8 cellular contexts compared by ENCODE assay signal in the genomic region with DNA sequence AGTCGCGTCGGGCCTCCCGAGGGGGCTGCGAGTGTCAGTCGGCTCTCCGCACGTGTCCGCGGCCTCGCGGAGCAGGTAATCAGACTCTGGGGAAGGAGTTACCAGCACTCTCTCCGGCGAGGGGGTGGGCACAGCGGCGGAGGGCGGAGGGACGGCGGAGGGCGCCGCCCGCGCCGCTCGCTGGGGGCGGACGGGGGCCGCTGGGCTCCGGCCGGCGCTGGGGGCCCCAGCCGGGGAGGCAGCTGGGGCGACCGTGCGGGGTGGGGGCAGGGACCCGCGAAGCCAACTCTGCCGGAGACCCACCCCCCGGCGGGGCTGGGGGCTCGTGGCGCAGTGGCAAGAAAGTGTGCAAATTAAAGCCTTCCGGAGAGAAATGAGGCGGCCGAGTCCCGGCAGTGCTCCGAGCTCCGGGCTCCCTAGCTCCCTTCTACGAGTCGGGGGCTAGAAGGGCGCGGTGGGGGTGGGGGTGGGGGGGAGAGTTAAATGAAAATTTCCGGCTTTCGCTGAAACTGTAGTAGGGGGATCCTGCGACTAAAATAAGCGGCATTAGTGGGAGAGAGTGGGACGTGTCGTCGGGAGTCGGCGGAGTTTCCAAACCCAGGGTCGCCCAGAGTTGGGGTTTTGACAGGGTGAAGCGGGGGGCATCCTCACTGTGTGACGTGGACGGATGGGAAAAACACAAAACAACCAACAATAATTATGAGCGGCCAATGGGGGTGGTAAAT. TPM values are rescaled to one million over a fixed set of nuclear protein-coding genes. Genes with fewer than 3 reads are reported as not detected.
DNase-seq lines count a peak whose midpoint lies in the region; ATAC-seq and TF ChIP-seq lines count a peak whose summit lies in the region.

A gene (minus strand): TSS at position 85 of the 725 bp plus-strand sequence. CDS start 3,250 bp downstream, outside the sequence.

- peak within 1 kb of the TSS; percentile 81 for H3K56ac ChIP-seq in IMR-90 (ENCODE audit: extremely low read depth, insufficient read depth, low read length)

- H4K20me1 ChIP-seq in IMR-90 (ENCODE audit: insufficient read depth, low read length), result peaks cover 14% of the 10 kb centered on the region

- H2BK20ac ChIP-seq in IMR-90 (ENCODE audit: low read depth, low read length), result peak within 1 kb of the TSS; percentile 23

- H3K4me1 ChIP-seq in CD8-positive, alpha-beta memory T cell (ENCODE audit: insufficient read depth, low read length), result peaks cover 13% of the 10 kb centered on the region
- H3K4me1 ChIP-seq in IMR-90 (ENCODE audit: control insufficient read depth, insufficient read depth, low read length) (peaks cover 3% of the 10 kb centered on the region; the same call in 1 of the 2 replicates), body of pancreas (peaks cover 7% of the 10 kb centered on the region), spleen (peaks cover 5 to 43% (median 19%) of the 10 kb centered on the region in 6 donors)

- dilution Hi-C loops in IMR-90 (cut with HindIII; ENCODE audit: low sequenced_read_pairs, unreplicated experiment), result no loop called here

- CTCF ChIA-PET in CD8-positive, alpha-beta memory T cell (lab: Charles Lee), result interaction anchor here (1.0 to 2.9 kb wide), 4 partner anchors 19 to 308 kb away, joined by 3 to 12 read pairs (median 4); a partner anchor contains a TSS
- CTCF ChIA-PET in IMR-90 (lab: Yijun Ruan, JAX), result interaction anchor here (0.6 kb wide), 1 partner anchor 227 kb away, joined by 3 read pairs; no protein-coding TSS in a partner anchor

- H3K27me3 ChIP-seq in CD8-positive, alpha-beta memory T cell (ENCODE audit: insufficient read depth, low read length, poor library complexity, severe bottlenecking), result no peaks in the 10 kb centered on the region
- H3K27me3 ChIP-seq in IMR-90 (ENCODE audit: control insufficient read depth, insufficient read depth, low read length), result no peaks in the 10 kb centered on the region
- H3K27me3 ChIP-seq in body of pancreas, result no peaks in the 10 kb centered on the region
- H3K27me3 ChIP-seq in spleen (replicated peaks in 1 of 7), result peaks cover 0 to 6% (median 0%) of the 10 kb centered on the region in 7 donors

- no TSS peak for BruUV-seq in IMR-90 (replicated peaks; lab: Mats Ljungman, UMichigan)

- peak; percentile 61 for ATAC-seq in IMR-90 (ENCODE audit: low read depth)
- peak; percentile 49 for ATAC-seq in body of pancreas

- peaks cover 0 to 13% of the 10 kb centered on the region in 2 experiments; a peak in 2 of 4 replicates for H3K79me1 ChIP-seq in IMR-90 (ENCODE audit: low read depth in 1 of 2, low read length in 2 of 2)

- H2BK5ac ChIP-seq in IMR-90 (ENCODE audit: low read depth, low read length, poor library complexity, severe bottlenecking), result peak within 1 kb of the TSS; percentile 93

- peak; percentile 67 for TF ChIP-seq POLR2A in IMR-90 (IDR thresholded peaks at IDR 0.05; ENCODE audit: low read depth, low read length)
- TF ChIP-seq POLR2A in body of pancreas (IDR thresholded peaks at IDR 0.05), result peak in 2 of 3 donors; percentile 14 to 34
- TF ChIP-seq POLR2A in spleen (IDR thresholded peaks at IDR 0.05), result no peak

- in situ Hi-C loops in IMR-90 (cut with MboI; ENCODE audit: low sequenced_read_pairs), result no loop called here

- peak within 1 kb of the TSS; percentile 98 for H3K9ac ChIP-seq in IMR-90 (ENCODE audit: low read depth, low read length)

- H3K27ac ChIP-seq in CD8-positive, alpha-beta memory T cell (ENCODE audit: low read depth, low read length), result peak within 1 kb of the TSS; percentile 73
- peak within 1 kb of the TSS; percentile 98 for H3K27ac ChIP-seq in IMR-90 (ENCODE audit: insufficient read depth, low read length)
- peak within 1 kb of the TSS; percentile 82 to 90 (median 85) for H3K27ac ChIP-seq in body of pancreas
- H3K27ac ChIP-seq in spleen, result peak within 1 kb of the TSS; percentile 78 to 91 (median 86)

- H3K9me3 Mint-ChIP-seq in CD8-positive, alpha-beta memory T cell, result peaks cover 0 to 2% (median 0%) of the 10 kb centered on the region in 5 donors

- peak within 1 kb of the TSS; percentile 90 for H3K14ac ChIP-seq in IMR-90 (replicated peaks; ENCODE audit: low read depth, low read length)

- peak within 1 kb of the TSS; percentile 93 for H2AK5ac ChIP-seq in IMR-90 (ENCODE audit: low read depth, low read length)

- H3K9me3 ChIP-seq in CD8-positive, alpha-beta memory T cell (ENCODE audit: low read length), result no peaks in the 10 kb centered on the region
- H3K9me3 ChIP-seq in IMR-90 (ENCODE audit: control insufficient read depth, insufficient read depth, low read length) (no peaks in the 10 kb centered on the region), body of pancreas (no peaks in the 10 kb centered on the region), spleen (no peaks in the 10 kb centered on the region)

- peak within 1 kb of the TSS; percentile 81 for H3K4me3 ChIP-seq in CD8-positive, alpha-beta memory T cell (ENCODE audit: low read length)
- peak within 1 kb of the TSS; percentile 98 for H3K4me3 ChIP-seq in IMR-90 (ENCODE audit: insufficient read depth, low read depth, low read length)
- peak within 1 kb of the TSS; percentile 78 to 88 for H3K4me3 ChIP-seq in body of pancreas
- peak within 1 kb of the TSS; percentile 67 to 95 (median 82) for H3K4me3 ChIP-seq in spleen

- peaks cover 0 to 29% (median 0%) of the 10 kb centered on the region in 3 donors for H3K36me3 Mint-ChIP-seq in CD8-positive, alpha-beta memory T cell

- H3K9me1 ChIP-seq in IMR-90 (ENCODE audit: insufficient read depth, low read length), result no peaks in the 10 kb centered on the region

- peak within 1 kb of the TSS; percentile 87 for H3K23ac ChIP-seq in IMR-90 (ENCODE audit: low read depth, low read length)

- H3K27ac Mint-ChIP-seq in CD8-positive, alpha-beta memory T cell, result peak within 1 kb of the TSS; percentile 90 to 97 (median 92)

- peak within 1 kb of the TSS; percentile 95 for H3K18ac ChIP-seq in IMR-90 (ENCODE audit: low read depth, low read length)

- H2BK15ac ChIP-seq in IMR-90 (ENCODE audit: low read depth, low read length), result peak within 1 kb of the TSS; percentile 84

- peak within 1 kb of the TSS; percentile 98 for H2AK9ac ChIP-seq in IMR-90 (replicated peaks; ENCODE audit: low read depth, low read length, poor library complexity)

- DNase-seq in CD8-positive, alpha-beta memory T cell, result peak; percentile 55 to 83 (median 59)
- DNase-seq in GM20000 (ENCODE audit: low spot score) (peak; percentile 89), IMR-90 (peak; percentile 70), T1000 (lab: John Stamatoyannopoulos, UW) (peak; percentile 12), body of pancreas (peak; percentile 69 to 77 (median 71)), iPS-NIHi11 (ENCODE audit: low spot score) (peak; percentile 73), spleen (peak; percentile 92), NCI-H2081 treated with DMSO at 0.1 percent for 48 hours (lab: John Stamatoyannopoulos, UW) (no peak)

- peak within 1 kb of the TSS; percentile 82 to 94 for H4K8ac ChIP-seq in IMR-90 (ENCODE audit: low read depth in 2 of 2, low read length in 2 of 2)

- TF ChIP-seq CTCF in GM20000 (IDR thresholded peaks at IDR 0.05; ENCODE audit: extremely low read depth, missing control alignments) (no peak), IMR-90 (conservative IDR thresholded peaks at IDR 0.05; ENCODE audit: low read depth, low read length) (no peak), body of pancreas (IDR thresholded peaks at IDR 0.05) (no peak), spleen (IDR thresholded peaks at IDR 0.05 in 8 of 11, conservative IDR thresholded peaks at IDR 0.05 in 3 of 11) (no peak)

- H4K5ac ChIP-seq in IMR-90 (ENCODE audit: low read depth, low read length), result peak within 1 kb of the TSS; percentile 93

- POLR2A ChIA-PET in CD8-positive, alpha-beta memory T cell (lab: Charles Lee), result interaction anchor here (0.8 kb wide), 1 partner anchor 159 kb away, joined by 6 read pairs; no protein-coding TSS in a partner anchor
- POLR2A ChIA-PET in IMR-90 (lab: Charles Lee; ENCODE audit: unreplicated experiment), result interaction anchor here (0.5 to 1.2 kb wide), 6 partner anchors 150 to 308 kb away, joined by 3 to 14 read pairs (median 5); a partner anchor contains a TSS

- 0% methylated on average over 8 of the region's 66 CpGs; no CpG with 5 or more reads in 1 of the 2 experiments for WGBS in IMR-90 (ENCODE audit: extremely low coverage in 2 of 2, insufficient read length in 1 of 2), 2 experiments
- 0 to 1% methylated on average over 24 to 58 of the region's 66 CpGs for WGBS in body of pancreas, 2 donors
- WGBS in spleen, 5 donors, result 1% methylated on average over 32 to 66 of the region's 66 CpGs

- peak within 1 kb of the TSS; percentile 96 for H3K4ac ChIP-seq in IMR-90 (ENCODE audit: low read depth, low read length)

- H3K36me3 ChIP-seq in CD8-positive, alpha-beta memory T cell (ENCODE audit: insufficient read depth, low read length), result no peaks in the 10 kb centered on the region
- peaks cover 7% of the 10 kb centered on the region for H3K36me3 ChIP-seq in IMR-90 (ENCODE audit: control insufficient read depth, insufficient read depth, low read length)
- H3K36me3 ChIP-seq in body of pancreas (replicated peaks in 1 of 2; ENCODE audit: insufficient read depth in 1 of 2, low read depth in 2 of 2), result no peaks in the 10 kb centered on the region
- H3K36me3 ChIP-seq in spleen, result no peaks in the 10 kb centered on the region

- peak within 1 kb of the TSS; percentile 79 for H2BK120ac ChIP-seq in IMR-90 (ENCODE audit: low read depth, low read length)

- intact Hi-C loops in IMR-90 (cut with micrococcal nuclease) (no loop called here), body of pancreas (cut with DNase I) (loop anchor here (10.0 kb wide), 2 partner anchors 142 to 212 kb away; no protein-coding TSS in a partner anchor), spleen (cut with DNase I; ENCODE audit: low total_unique reads) (loop anchor here (10.0 kb wide), 2 partner anchors 142 to 212 kb away; no protein-coding TSS in a partner anchor)

- peak within 1 kb of the TSS; percentile 97 for H3K4me2 ChIP-seq in IMR-90 (ENCODE audit: low read depth, low read length)

- 0 out of 2 replicates have a peak, but pooled peaks have one; percentile 2 for TF ChIP-seq RAD21 in IMR-90 (IDR thresholded peaks at IDR 0.05; ENCODE audit: low read length)

- H4K91ac ChIP-seq in IMR-90 (ENCODE audit: insufficient read depth, low read depth, low read length), result peak within 1 kb of the TSS; percentile 93

- peak within 1 kb of the TSS; percentile 94 to 100 (median 97) for H3K4me3 Mint-ChIP-seq in CD8-positive, alpha-beta memory T cell

- H2AFZ ChIP-seq in IMR-90 (replicated peaks; ENCODE audit: low read length, poor library complexity), result peak within 1 kb of the TSS; percentile 86

- H3K27me3 Mint-ChIP-seq in CD8-positive, alpha-beta memory T cell, result no peaks in the 10 kb centered on the region

- peaks cover 22 to 41% (median 24%) of the 10 kb centered on the region in 3 donors for H3K4me1 Mint-ChIP-seq in CD8-positive, alpha-beta memory T cell

RNA-seq across cellular contexts. Expression of the gene that starts here (rescaled TPM):
- 100 to 1,000 TPM; 231 to 235 TPM for total RNA-seq in CD8-positive, alpha-beta memory T cell
- 20.7 TPM for polyA plus RNA-seq in CD8-positive, alpha-beta memory T cell
- total RNA-seq in IMR-90 (2012; rRNA removed), result 131 and 195 TPM in 2 replicates
- polyA plus RNA-seq in IMR-90 (2012; rRNA removed), result 21.5 and 22.2 TPM in 2 replicates
- 13.8 and 26.3 TPM in 2 replicates for polyA plus RNA-seq in IMR-90 (2012; cell fraction: cytosol; rRNA removed)
- 36.7 and 50.1 TPM in 2 replicates for polyA plus RNA-seq in IMR-90 (2012; cell fraction: nucleus; rRNA removed; ENCODE audit: low replicate concordance)
- 10 to 100 TPM; 32.6 to 35.0 TPM for total RNA-seq in body of pancreas
- total RNA-seq in spleen, result 10 to 100 TPM; 22.6 to 37.8 (median 29.9) TPM
- 1 to 10 TPM in 2 of 3 donors, under 1 TPM in 1; 0.91 to 2.0 (median 1.8) TPM for polyA plus RNA-seq in spleen

Comparison
In these comparisons a context has a peak if more than half of its experiments do, and no peak if none do; other contexts are left out.
1. POLR2A ChIP-seq: peak in IMR-90 (single experiment) and body of pancreas (2 of 3); none in spleen (0 of 3).
2. Peak in every context shown above with its lines, with median percentiles within 50 percentile points of each other: H3K27ac ChIP-seq and H3K4me3 ChIP-seq.